ENCODE assay signal across 8 cellular contexts in genomic region chr14:54902521-54903420, GRCh38. TPM values are rescaled to one million over a fixed set of nuclear protein-coding genes. Genes with fewer than 3 reads are reported as not detected.
DNase-seq lines count a peak whose midpoint lies in the region; ATAC-seq lines count a peak whose summit lies in the region.

GCH1 (minus strand) TSS chr14:54902826; CDS start chr14:54902663, 163 bp downstream.

- WGBS in urinary bladder: 1% methylated on average over 83 of the region's 83 CpGs

- H3K9me3 ChIP-seq in ES-I3 (ENCODE audit: control insufficient read depth, insufficient read depth, low read length): no peaks in the 10 kb centered on the region

- H3K9ac ChIP-seq in ES-I3 (ENCODE audit: low read depth, low read length): peak within 1 kb of the TSS; percentile 88

- peaks cover 5% of the 10 kb centered on the region; the same call in 1 of the 2 replicates for H3K4me1 ChIP-seq in ES-I3 (ENCODE audit: insufficient read depth, low read length)
- peaks cover 2% of the 10 kb centered on the region for H3K4me1 ChIP-seq in urinary bladder (ENCODE audit: insufficient read depth)

- intact Hi-C loops in Right ventricle myocardium inferior (cut with DNase I): no loop called here

- peak; percentile 84 for ATAC-seq in GM21825 (IDR thresholded peaks at IDR 0.05; ENCODE audit: unreplicated experiment)
- ATAC-seq in Right ventricle myocardium inferior: peak; percentile 94

- peak; percentile 70 to 76 for DNase-seq in Kasumi-1 (lab: John Stamatoyannopoulos, UW)
- DNase-seq in SHP77 (lab: John Stamatoyannopoulos, UW): peak; percentile 62 to 74
- DNase-seq in activated naive CD4-positive, alpha-beta T cell (lab: John Stamatoyannopoulos, UW): peak; percentile 35 to 67 (median 47)
- DNase-seq in Right ventricle myocardium inferior (ENCODE audit: missing footprints): peak; percentile 83
- DNase-seq in pons (ENCODE audit: low spot score): peak; percentile 35

- H3K4me3 ChIP-seq in urinary bladder (ENCODE audit: low read depth, low read length): peak within 1 kb of the TSS; percentile 74

- H3K36me3 ChIP-seq in ES-I3 (ENCODE audit: insufficient read depth, low read length) (no peaks in the 10 kb centered on the region), urinary bladder (ENCODE audit: insufficient read depth) (no peaks in the 10 kb centered on the region)

- H3K27ac ChIP-seq in urinary bladder (ENCODE audit: low read depth): peak within 1 kb of the TSS; percentile 72

RNA-seq across cellular contexts. Expression of gene GCH1, which starts in this region (rescaled TPM):
- total RNA-seq in Right ventricle myocardium inferior (2.4 TPM), urinary bladder (5.8 TPM)
- 5.2 TPM for polyA plus RNA-seq in urinary bladder

Comparison
In these comparisons a context has a peak if more than half of its experiments do, and no peak if none do; other contexts are left out.
1. Peak in every context shown above with its lines: DNase-seq, ATAC-seq, H3K4me3 ChIP-seq and H3K27ac ChIP-seq.